6 cellular contexts compared by ENCODE assay signal in genomic region chr9:129443515-129444167, GRCh38.
DNase-seq lines count a peak whose midpoint lies in the region; ATAC-seq and TF ChIP-seq lines count a peak whose summit lies in the region.
"Not testable (repeated sequence)": the region's sequence is repeated elsewhere in the genome, so short reads cannot be mapped to it uniquely, and the experiment has no call there.

No MANE protein-coding gene starts in this region.

- not testable (repeated sequence) for H3K36me3 Mint-ChIP-seq in effector memory CD8-positive, alpha-beta T cell (ENCODE audit: insufficient read depth); natural killer cell; stimulated activated naive B cell treated with anti-CD40 and anti-IgM and Interleukin-4, amounts not matched to agents 10 μg/mL and 1 μg/mL and 100 μg/mL, for 72 hours

- H3K36me3 ChIP-seq in BLaER1 treated with 17β-estradiol and CSF1 and Interleukin-3, amounts not matched to agents 10 nM and 100 nM; SK-N-MC (ENCODE audit: insufficient read depth, low read length): not testable (repeated sequence)

- ATAC-seq in effector memory CD8-positive, alpha-beta T cell (replicated peaks): peak; percentile 58
- peak; percentile 61 for ATAC-seq in left colon
- ATAC-seq in natural killer cell: peak in 2 of 3 donors; percentile 36 to 56
- ATAC-seq in stimulated activated naive B cell treated with anti-CD40 and anti-IgM and Interleukin-4, amounts not matched to agents 10 μg/mL and 1 μg/mL and 100 μg/mL, for 72 hours (replicated peaks): not testable (repeated sequence)

- not testable (repeated sequence) for H3K27ac ChIP-seq in BLaER1 treated with 17β-estradiol and CSF1 and Interleukin-3, amounts not matched to agents 10 nM and 100 nM
- peak overlapping the region; percentile 22; the same call in 1 of the 2 replicates for H3K27ac ChIP-seq in SK-N-MC

- H3K27me3 ChIP-seq in BLaER1 treated with 17β-estradiol and CSF1 and Interleukin-3, amounts not matched to agents 10 nM and 100 nM: peaks cover 13 to 31% (median 19%) of the 10 kb centered on the region in 11 experiments

- not testable (repeated sequence) for DNase-seq in SK-N-MC (ENCODE audit: low read depth, low spot score); effector memory CD8-positive, alpha-beta T cell; left colon; natural killer cell; stimulated activated naive B cell treated with anti-CD40 and anti-IgM and Interleukin-4, amounts not matched to agents 10 μg/mL and 1 μg/mL and 100 μg/mL, for 72 hours

- H3K9me3 ChIP-seq in BLaER1 treated with 17β-estradiol and CSF1 and Interleukin-3, amounts not matched to agents 10 nM and 100 nM (replicated peaks in 1 of 11): peaks cover 18 to 31% (median 28%) of the 10 kb centered on the region in 11 experiments
- H3K9me3 ChIP-seq in SK-N-MC (ENCODE audit: low read depth, low read length): not testable (repeated sequence)

- H3K4me1 Mint-ChIP-seq in effector memory CD8-positive, alpha-beta T cell (ENCODE audit: low read depth in 2 of 2): peaks cover 16 to 20% of the 10 kb centered on the region in 2 donors
- H3K4me1 Mint-ChIP-seq in natural killer cell: peaks cover 27 to 31% of the 10 kb centered on the region in 2 donors
- H3K4me1 Mint-ChIP-seq in stimulated activated naive B cell treated with anti-CD40 and anti-IgM and Interleukin-4, amounts not matched to agents 10 μg/mL and 1 μg/mL and 100 μg/mL, for 72 hours: not testable (repeated sequence)

- H3K9ac ChIP-seq in BLaER1 treated with 17β-estradiol and CSF1 and Interleukin-3, amounts not matched to agents 10 nM and 100 nM; SK-N-MC (ENCODE audit: insufficient read length): not testable (repeated sequence)

- H3K27me3 Mint-ChIP-seq in effector memory CD8-positive, alpha-beta T cell: peaks cover 19% of the 10 kb centered on the region in 2 donors
- peaks cover 13 to 21% of the 10 kb centered on the region in 2 donors for H3K27me3 Mint-ChIP-seq in natural killer cell (ENCODE audit: low read depth in 2 of 2)
- peaks cover 34 to 39% of the 10 kb centered on the region in 2 donors for H3K27me3 Mint-ChIP-seq in stimulated activated naive B cell treated with anti-CD40 and anti-IgM and Interleukin-4, amounts not matched to agents 10 μg/mL and 1 μg/mL and 100 μg/mL, for 72 hours

- not testable (repeated sequence) for H4K20me1 ChIP-seq in BLaER1 treated with 17β-estradiol and CSF1 and Interleukin-3, amounts not matched to agents 10 nM and 100 nM

- H3K27ac Mint-ChIP-seq in effector memory CD8-positive, alpha-beta T cell: peak overlapping the region in 1 of 2 donors; percentile 38
- not testable (repeated sequence) for H3K27ac Mint-ChIP-seq in natural killer cell
- peak overlapping the region; percentile 79 for H3K27ac Mint-ChIP-seq in stimulated activated naive B cell treated with anti-CD40 and anti-IgM and Interleukin-4, amounts not matched to agents 10 μg/mL and 1 μg/mL and 100 μg/mL, for 72 hours

- TF ChIP-seq CTCF in natural killer cell (IDR thresholded peaks at IDR 0.05): not testable (repeated sequence)

- not testable (repeated sequence) for H3K4me3 ChIP-seq in BLaER1 treated with 17β-estradiol and CSF1 and Interleukin-3, amounts not matched to agents 10 nM and 100 nM; SK-N-MC

- peak overlapping the region in 9 of 11 experiments; percentile 20 to 78 (median 60); a peak in 16 of 22 replicates for H3K4me2 ChIP-seq in BLaER1 treated with 17β-estradiol and CSF1 and Interleukin-3, amounts not matched to agents 10 nM and 100 nM

- H3K4me3 Mint-ChIP-seq in effector memory CD8-positive, alpha-beta T cell: peak overlapping the region in 1 of 2 donors; percentile 25
- H3K4me3 Mint-ChIP-seq in natural killer cell: peak overlapping the region; percentile 9
- H3K4me3 Mint-ChIP-seq in stimulated activated naive B cell treated with anti-CD40 and anti-IgM and Interleukin-4, amounts not matched to agents 10 μg/mL and 1 μg/mL and 100 μg/mL, for 72 hours: not testable (repeated sequence)

- H3K4me1 ChIP-seq in BLaER1 treated with 17β-estradiol and CSF1 and Interleukin-3, amounts not matched to agents 10 nM and 100 nM: peaks cover 10 to 42% (median 21%) of the 10 kb centered on the region in 10 experiments

- H3K9me3 Mint-ChIP-seq in effector memory CD8-positive, alpha-beta T cell; natural killer cell; stimulated activated naive B cell treated with anti-CD40 and anti-IgM and Interleukin-4, amounts not matched to agents 10 μg/mL and 1 μg/mL and 100 μg/mL, for 72 hours: not testable (repeated sequence)

- intact Hi-C loops in left colon (cut with DNase I, micrococcal nuclease); natural killer cell (cut with micrococcal nuclease): not testable (repeated sequence)
